ENCODE assay signal across 1 cellular context in the genomic region with DNA sequence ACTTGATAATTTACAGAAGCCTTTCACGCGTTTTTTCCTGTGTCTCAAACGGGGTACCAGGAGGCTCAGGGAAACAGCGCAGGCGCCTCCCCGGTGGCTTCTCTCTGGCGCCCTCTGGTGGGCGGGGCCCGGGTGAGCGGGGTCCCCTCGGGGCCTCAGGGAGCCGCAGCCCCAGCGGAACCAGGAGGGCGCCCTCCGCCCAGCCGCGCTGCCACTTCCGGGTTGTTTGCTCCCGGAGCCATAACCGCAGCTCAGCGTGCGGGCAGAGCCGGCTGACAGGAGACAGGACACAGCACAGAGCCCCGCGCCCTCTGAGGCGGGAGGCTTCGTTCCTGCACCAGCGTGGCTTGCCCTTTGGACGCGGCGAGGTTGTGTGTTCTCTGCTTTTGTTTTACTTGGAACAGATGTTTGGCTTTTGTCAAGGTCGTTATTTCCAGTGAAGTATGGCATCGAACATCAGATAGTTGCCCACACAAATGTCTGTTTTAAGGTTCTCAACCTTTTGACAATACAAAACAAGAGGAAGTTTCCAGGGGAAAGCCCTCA.
TF ChIP-seq lines count a peak whose summit lies in the region.

No MANE protein-coding gene starts in this region.

TF ChIP-seq in HepG2, 621 proteins besides CTCF, POLR2A, EP300 and RAD21 (continued from another document and continues in another):
- TF ChIP-seq, protein P1, sequence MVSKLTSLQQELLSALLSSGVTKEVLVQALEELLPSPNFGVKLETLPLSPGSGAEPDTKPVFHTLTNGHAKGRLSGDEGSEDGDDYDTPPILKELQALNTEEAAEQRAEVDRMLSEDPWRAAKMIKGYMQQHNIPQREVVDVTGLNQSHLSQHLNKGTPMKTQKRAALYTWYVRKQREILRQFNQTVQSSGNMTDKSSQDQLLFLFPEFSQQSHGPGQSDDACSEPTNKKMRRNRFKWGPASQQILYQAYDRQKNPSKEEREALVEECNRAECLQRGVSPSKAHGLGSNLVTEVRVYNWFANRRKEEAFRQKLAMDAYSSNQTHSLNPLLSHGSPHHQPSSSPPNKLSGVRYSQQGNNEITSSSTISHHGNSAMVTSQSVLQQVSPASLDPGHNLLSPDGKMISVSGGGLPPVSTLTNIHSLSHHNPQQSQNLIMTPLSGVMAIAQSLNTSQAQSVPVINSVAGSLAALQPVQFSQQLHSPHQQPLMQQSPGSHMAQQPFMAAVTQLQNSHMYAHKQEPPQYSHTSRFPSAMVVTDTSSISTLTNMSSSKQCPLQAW (CRISPR knock-in tag; IDR thresholded peaks at IDR 0.05): peak; percentile 60
- TF ChIP-seq ZNF788 (CRISPR knock-in tag; IDR thresholded peaks at IDR 0.05; ENCODE audit: borderline replicate concordance) (peak; percentile 58; the same call in 1 of the 2 replicates), MATR3 (CRISPR knock-in tag; IDR thresholded peaks at IDR 0.05) (no peak), NKX3-1 (CRISPR knock-in tag; IDR thresholded peaks at IDR 0.05) (peak; percentile 45; the same call in 1 of the 2 replicates), ZNF234 (CRISPR knock-in tag; conservative IDR thresholded peaks at IDR 0.05) (no peak), FOXO1 (CRISPR knock-in tag; IDR thresholded peaks at IDR 0.05) (no peak), CBX2 (IDR thresholded peaks at IDR 0.05; ENCODE audit: low read depth, low read length) (no peak), CBX2 (CRISPR knock-in tag; IDR thresholded peaks at IDR 0.05; ENCODE audit: low read depth) (no peak), ZBTB3 (CRISPR knock-in tag; IDR thresholded peaks at IDR 0.05; ENCODE audit: borderline replicate concordance, low read depth) (peak; percentile 30; the same call in 1 of the 2 replicates), ZNF782 (CRISPR knock-in tag; IDR thresholded peaks at IDR 0.05; ENCODE audit: borderline replicate concordance) (no peak), ZBTB20 (CRISPR knock-in tag; IDR thresholded peaks at IDR 0.05; ENCODE audit: borderline replicate concordance, low read depth) (no peak), ZNF432 (CRISPR knock-in tag; IDR thresholded peaks at IDR 0.05; ENCODE audit: borderline replicate concordance) (no peak), TARDBP (CRISPR knock-in tag; IDR thresholded peaks at IDR 0.05) (peak; percentile 69), ZFX (CRISPR knock-in tag; IDR thresholded peaks at IDR 0.05; ENCODE audit: low read depth) (peak; percentile 54), ARHGAP35 (CRISPR knock-in tag; IDR thresholded peaks at IDR 0.05; ENCODE audit: borderline replicate concordance) (no peak), ZNF891 (CRISPR knock-in tag; IDR thresholded peaks at IDR 0.05) (0 out of 2 replicates have a peak, but pooled peaks have one; percentile 50), TAF1 (CRISPR knock-in tag; IDR thresholded peaks at IDR 0.05) (peak; percentile 52; the same call in 1 of the 2 replicates), GATAD2A (CRISPR knock-in tag; IDR thresholded peaks at IDR 0.05) (no peak; the same call in 1 of the 2 replicates), ZNF619 (CRISPR knock-in tag; IDR thresholded peaks at IDR 0.05) (0 out of 2 replicates have a peak, but pooled peaks have one; percentile 54), SOX6 (IDR thresholded peaks at IDR 0.05) (no peak), SOX6 (CRISPR knock-in tag; IDR thresholded peaks at IDR 0.05) (peak; percentile 71), ZFP37 (CRISPR knock-in tag; IDR thresholded peaks at IDR 0.05; ENCODE audit: borderline replicate concordance) (peak; percentile 63; the same call in 1 of the 2 replicates), POLR2G (IDR thresholded peaks at IDR 0.05; ENCODE audit: low read depth, low read length) (peak; percentile 81), ZNF256 (CRISPR knock-in tag; conservative IDR thresholded peaks at IDR 0.05) (no peak), DNMT3B (CRISPR knock-in tag; conservative IDR thresholded peaks at IDR 0.05) (no peak), NFYB (CRISPR knock-in tag; IDR thresholded peaks at IDR 0.05) (no peak), IRF2 (CRISPR knock-in tag; IDR thresholded peaks at IDR 0.05) (peak; percentile 36; the same call in 1 of the 2 replicates), ZBTB1 (CRISPR knock-in tag; IDR thresholded peaks at IDR 0.05; ENCODE audit: borderline replicate concordance) (no peak; the same call in 1 of the 2 replicates), PCBP2 (optimal IDR thresholded peaks at IDR 0.05; ENCODE audit: low read depth, low read length, poor library complexity, severe bottlenecking) (no peak), ZNF720 (CRISPR knock-in tag; IDR thresholded peaks at IDR 0.05) (no peak), ZNF737 (CRISPR knock-in tag; IDR thresholded peaks at IDR 0.05; ENCODE audit: borderline replicate concordance) (peak; percentile 56; the same call in 1 of the 2 replicates), RBAK (CRISPR knock-in tag; IDR thresholded peaks at IDR 0.05) (0 out of 2 replicates have a peak, but pooled peaks have one; percentile 15), MED8 (CRISPR knock-in tag; IDR thresholded peaks at IDR 0.05; ENCODE audit: insufficient replicate concordance) (no peak), MIER3 (CRISPR knock-in tag; IDR thresholded peaks at IDR 0.05; ENCODE audit: borderline replicate concordance) (peak; percentile 39; the same call in 1 of the 2 replicates), MIXL1 (CRISPR knock-in tag; IDR thresholded peaks at IDR 0.05) (no peak)
- TF ChIP-seq, protein P2, sequence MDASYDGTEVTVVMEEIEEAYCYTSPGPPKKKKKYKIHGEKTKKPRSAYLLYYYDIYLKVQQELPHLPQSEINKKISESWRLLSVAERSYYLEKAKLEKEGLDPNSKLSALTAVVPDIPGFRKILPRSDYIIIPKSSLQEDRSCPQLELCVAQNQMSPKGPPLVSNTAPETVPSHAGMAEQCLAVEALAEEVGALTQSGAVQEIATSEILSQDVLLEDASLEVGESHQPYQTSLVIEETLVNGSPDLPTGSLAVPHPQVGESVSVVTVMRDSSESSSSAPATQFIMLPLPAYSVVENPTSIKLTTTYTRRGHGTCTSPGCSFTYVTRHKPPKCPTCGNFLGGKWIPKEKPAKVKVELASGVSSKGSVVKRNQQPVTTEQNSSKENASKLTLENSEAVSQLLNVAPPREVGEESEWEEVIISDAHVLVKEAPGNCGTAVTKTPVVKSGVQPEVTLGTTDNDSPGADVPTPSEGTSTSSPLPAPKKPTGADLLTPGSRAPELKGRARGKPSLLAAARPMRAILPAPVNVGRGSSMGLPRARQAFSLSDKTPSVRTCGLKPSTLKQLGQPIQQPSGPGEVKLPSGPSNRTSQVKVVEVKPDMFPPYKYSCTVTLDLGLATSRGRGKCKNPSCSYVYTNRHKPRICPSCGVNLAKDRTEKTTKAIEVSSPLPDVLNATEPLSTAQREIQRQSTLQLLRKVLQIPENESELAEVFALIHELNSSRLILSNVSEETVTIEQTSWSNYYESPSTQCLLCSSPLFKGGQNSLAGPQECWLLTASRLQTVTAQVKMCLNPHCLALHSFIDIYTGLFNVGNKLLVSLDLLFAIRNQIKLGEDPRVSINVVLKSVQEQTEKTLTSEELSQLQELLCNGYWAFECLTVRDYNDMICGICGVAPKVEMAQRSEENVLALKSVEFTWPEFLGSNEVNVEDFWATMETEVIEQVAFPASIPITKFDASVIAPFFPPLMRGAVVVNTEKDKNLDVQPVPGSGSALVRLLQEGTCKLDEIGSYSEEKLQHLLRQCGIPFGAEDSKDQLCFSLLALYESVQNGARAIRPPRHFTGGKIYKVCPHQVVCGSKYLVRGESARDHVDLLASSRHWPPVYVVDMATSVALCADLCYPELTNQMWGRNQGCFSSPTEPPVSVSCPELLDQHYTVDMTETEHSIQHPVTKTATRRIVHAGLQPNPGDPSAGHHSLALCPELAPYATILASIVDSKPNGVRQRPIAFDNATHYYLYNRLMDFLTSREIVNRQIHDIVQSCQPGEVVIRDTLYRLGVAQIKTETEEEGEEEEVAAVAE (CRISPR knock-in tag; IDR thresholded peaks at IDR 0.05; ENCODE audit: borderline replicate concordance): no peak; the same call in 1 of the 2 replicates
- TF ChIP-seq, protein P3, sequence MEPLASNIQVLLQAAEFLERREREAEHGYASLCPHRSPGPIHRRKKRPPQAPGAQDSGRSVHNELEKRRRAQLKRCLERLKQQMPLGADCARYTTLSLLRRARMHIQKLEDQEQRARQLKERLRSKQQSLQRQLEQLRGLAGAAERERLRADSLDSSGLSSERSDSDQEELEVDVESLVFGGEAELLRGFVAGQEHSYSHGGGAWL (CRISPR knock-in tag; IDR thresholded peaks at IDR 0.05): peak; percentile 69; the same call in 1 of the 2 replicates
- TF ChIP-seq, protein P4, sequence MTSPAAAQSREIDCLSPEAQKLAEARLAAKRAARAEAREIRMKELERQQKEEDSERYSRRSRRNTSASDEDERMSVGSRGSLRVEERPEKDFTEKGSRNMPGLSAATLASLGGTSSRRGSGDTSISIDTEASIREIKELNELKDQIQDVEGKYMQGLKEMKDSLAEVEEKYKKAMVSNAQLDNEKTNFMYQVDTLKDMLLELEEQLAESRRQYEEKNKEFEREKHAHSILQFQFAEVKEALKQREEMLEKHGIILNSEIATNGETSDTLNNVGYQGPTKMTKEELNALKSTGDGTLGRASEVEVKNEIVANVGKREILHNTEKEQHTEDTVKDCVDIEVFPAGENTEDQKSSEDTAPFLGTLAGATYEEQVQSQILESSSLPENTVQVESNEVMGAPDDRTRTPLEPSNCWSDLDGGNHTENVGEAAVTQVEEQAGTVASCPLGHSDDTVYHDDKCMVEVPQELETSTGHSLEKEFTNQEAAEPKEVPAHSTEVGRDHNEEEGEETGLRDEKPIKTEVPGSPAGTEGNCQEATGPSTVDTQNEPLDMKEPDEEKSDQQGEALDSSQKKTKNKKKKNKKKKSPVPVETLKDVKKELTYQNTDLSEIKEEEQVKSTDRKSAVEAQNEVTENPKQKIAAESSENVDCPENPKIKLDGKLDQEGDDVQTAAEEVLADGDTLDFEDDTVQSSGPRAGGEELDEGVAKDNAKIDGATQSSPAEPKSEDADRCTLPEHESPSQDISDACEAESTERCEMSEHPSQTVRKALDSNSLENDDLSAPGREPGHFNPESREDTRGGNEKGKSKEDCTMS (CRISPR knock-in tag; conservative IDR thresholded peaks at IDR 0.05): no peak
- TF ChIP-seq, protein P5, sequence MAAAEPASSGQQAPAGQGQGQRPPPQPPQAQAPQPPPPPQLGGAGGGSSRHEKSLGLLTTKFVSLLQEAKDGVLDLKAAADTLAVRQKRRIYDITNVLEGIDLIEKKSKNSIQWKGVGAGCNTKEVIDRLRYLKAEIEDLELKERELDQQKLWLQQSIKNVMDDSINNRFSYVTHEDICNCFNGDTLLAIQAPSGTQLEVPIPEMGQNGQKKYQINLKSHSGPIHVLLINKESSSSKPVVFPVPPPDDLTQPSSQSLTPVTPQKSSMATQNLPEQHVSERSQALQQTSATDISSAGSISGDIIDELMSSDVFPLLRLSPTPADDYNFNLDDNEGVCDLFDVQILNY (CRISPR knock-in tag; conservative IDR thresholded peaks at IDR 0.05): no peak
- TF ChIP-seq, protein P6, sequence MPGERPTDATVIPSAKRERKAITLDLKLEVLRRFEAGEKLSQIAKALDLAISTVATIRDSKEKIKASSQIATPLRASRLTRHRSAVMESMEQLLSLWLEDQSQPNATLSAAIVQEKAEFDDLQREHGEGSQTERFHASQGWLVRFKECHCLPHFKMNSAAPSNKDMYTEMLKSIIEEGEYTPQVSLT (CRISPR knock-in tag; IDR thresholded peaks at IDR 0.05; ENCODE audit: borderline replicate concordance, low read depth): no peak
- TF ChIP-seq, protein P7, sequence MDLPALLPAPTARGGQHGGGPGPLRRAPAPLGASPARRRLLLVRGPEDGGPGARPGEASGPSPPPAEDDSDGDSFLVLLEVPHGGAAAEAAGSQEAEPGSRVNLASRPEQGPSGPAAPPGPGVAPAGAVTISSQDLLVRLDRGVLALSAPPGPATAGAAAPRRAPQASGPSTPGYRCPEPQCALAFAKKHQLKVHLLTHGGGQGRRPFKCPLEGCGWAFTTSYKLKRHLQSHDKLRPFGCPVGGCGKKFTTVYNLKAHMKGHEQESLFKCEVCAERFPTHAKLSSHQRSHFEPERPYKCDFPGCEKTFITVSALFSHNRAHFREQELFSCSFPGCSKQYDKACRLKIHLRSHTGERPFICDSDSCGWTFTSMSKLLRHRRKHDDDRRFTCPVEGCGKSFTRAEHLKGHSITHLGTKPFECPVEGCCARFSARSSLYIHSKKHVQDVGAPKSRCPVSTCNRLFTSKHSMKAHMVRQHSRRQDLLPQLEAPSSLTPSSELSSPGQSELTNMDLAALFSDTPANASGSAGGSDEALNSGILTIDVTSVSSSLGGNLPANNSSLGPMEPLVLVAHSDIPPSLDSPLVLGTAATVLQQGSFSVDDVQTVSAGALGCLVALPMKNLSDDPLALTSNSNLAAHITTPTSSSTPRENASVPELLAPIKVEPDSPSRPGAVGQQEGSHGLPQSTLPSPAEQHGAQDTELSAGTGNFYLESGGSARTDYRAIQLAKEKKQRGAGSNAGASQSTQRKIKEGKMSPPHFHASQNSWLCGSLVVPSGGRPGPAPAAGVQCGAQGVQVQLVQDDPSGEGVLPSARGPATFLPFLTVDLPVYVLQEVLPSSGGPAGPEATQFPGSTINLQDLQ (CRISPR knock-in tag; IDR thresholded peaks at IDR 0.05): peak; percentile 67; the same call in 1 of the 2 replicates
- TF ChIP-seq, protein P8, sequence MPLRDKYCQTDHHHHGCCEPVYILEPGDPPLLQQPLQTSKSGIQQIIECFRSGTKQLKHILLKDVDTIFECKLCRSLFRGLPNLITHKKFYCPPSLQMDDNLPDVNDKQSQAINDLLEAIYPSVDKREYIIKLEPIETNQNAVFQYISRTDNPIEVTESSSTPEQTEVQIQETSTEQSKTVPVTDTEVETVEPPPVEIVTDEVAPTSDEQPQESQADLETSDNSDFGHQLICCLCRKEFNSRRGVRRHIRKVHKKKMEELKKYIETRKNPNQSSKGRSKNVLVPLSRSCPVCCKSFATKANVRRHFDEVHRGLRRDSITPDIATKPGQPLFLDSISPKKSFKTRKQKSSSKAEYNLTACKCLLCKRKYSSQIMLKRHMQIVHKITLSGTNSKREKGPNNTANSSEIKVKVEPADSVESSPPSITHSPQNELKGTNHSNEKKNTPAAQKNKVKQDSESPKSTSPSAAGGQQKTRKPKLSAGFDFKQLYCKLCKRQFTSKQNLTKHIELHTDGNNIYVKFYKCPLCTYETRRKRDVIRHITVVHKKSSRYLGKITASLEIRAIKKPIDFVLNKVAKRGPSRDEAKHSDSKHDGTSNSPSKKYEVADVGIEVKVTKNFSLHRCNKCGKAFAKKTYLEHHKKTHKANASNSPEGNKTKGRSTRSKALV (CRISPR knock-in tag; IDR thresholded peaks at IDR 0.05): no peak
- TF ChIP-seq, protein P9, sequence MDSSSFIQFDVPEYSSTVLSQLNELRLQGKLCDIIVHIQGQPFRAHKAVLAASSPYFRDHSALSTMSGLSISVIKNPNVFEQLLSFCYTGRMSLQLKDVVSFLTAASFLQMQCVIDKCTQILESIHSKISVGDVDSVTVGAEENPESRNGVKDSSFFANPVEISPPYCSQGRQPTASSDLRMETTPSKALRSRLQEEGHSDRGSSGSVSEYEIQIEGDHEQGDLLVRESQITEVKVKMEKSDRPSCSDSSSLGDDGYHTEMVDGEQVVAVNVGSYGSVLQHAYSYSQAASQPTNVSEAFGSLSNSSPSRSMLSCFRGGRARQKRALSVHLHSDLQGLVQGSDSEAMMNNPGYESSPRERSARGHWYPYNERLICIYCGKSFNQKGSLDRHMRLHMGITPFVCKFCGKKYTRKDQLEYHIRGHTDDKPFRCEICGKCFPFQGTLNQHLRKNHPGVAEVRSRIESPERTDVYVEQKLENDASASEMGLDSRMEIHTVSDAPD (CRISPR knock-in tag; IDR thresholded peaks at IDR 0.05): no peak
